14 cellular contexts compared by ENCODE assay signal in the genomic region with DNA sequence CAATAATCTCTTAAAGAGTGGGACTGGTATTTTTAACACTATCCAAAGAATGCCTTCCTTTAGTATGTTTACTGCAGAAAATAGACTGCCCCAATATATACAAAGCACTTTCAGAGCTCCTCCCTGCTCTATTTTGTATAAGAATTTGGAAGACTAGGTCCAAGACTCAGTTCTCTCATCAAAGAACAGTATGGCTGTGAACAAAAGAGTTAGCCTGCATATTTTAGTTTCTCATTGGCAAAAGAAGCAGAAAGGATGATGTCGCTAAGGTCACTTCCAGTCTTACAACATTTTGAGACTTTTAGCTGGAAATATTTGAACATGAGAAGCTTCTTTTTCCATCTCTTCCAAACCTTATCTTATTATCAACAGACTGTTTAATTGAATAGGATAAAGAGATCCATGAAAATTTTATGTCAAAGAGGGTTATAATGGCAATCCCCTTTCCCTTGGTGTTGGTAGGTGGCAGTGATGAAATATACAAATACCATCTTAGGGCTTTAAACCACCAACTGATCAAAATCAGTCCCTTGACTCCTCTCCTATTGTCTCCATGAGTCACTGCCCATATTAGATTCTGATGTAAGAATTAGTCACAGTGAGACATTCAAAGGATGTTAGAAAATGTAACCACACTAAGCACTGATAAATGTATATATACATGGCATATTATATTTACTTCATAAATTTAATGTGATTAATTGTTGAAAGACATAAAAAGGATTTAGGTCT.
DNase-seq lines count a peak whose midpoint lies in the region; ATAC-seq and TF ChIP-seq lines count a peak whose summit lies in the region.
"Had no signal": no experiment of that assay in that cellular context is flagged by ENCODE, and none has a peak within 500 bp of the region (broad histone marks: within the 10 kb centered on the region; RNA-seq: fewer than 3 reads in every experiment).

No MANE protein-coding gene starts in this region.

- H3K4me1 ChIP-seq in neural progenitor cell, result no peaks in the 10 kb centered on the region
- H3K4me1 ChIP-seq in BE2C, result no peaks in the 10 kb centered on the region

- no peak for TF ChIP-seq POLR2A in NB4 (IDR thresholded peaks at IDR 0.05; ENCODE audit: extremely low read depth, insufficient read length)

- H3K27me3 Mint-ChIP-seq in neural progenitor cell (ENCODE audit: insufficient read depth, low read depth), result peaks cover 2% of the 10 kb centered on the region
- H3K27me3 Mint-ChIP-seq: activated T-cell treated with anti-CD3 and anti-CD28 coated beads, Interleukin-2, amount 50 U/mL, for 24 hours; dendritic cell treated with granulocyte-macrophage colony-stimulating factor and Interleukin-4, amounts not matched to agents 40 ng/mL and 50 ng/mL, for 4 days had no signal

- H3K4me2 ChIP-seq in neural progenitor cell, result no peak overlapping the region

- H3K36me3 ChIP-seq in neural progenitor cell (no peaks in the 10 kb centered on the region), BE2C (no peaks in the 10 kb centered on the region)

- no peak overlapping the region for H3K4me3 ChIP-seq in NB4 (ENCODE audit: low read depth, low read length)
- H3K4me3 ChIP-seq in cardiac fibroblast (replicated peaks in 1 of 2; ENCODE audit: low read depth in 2 of 2, low read length in 2 of 2), result no peak overlapping the region
- H3K4me3 ChIP-seq in neural progenitor cell, result no peak overlapping the region
- no peak overlapping the region for H3K4me3 ChIP-seq in BE2C (ENCODE audit: low read depth, low read length)

- H3K36me3 Mint-ChIP-seq in neural progenitor cell, result peaks cover 2% of the 10 kb centered on the region

- no peak for ATAC-seq in HG03342 (IDR thresholded peaks at IDR 0.05; ENCODE audit: unreplicated experiment)
- no peak for ATAC-seq in GM21717 (IDR thresholded peaks at IDR 0.05; ENCODE audit: unreplicated experiment)
- ATAC-seq in GM19452 (IDR thresholded peaks at IDR 0.05; ENCODE audit: unreplicated experiment), result no peak

- no peaks in the 10 kb centered on the region for H3F3A ChIP-seq in neural progenitor cell (ENCODE audit: low read depth)

- H4K20me1 ChIP-seq in neural progenitor cell (ENCODE audit: low read depth), result no peaks in the 10 kb centered on the region

- no peaks in the 10 kb centered on the region for H3K9me3 ChIP-seq in neural progenitor cell (ENCODE audit: low read depth)
- no peaks in the 10 kb centered on the region for H3K9me3 ChIP-seq in BE2C

- H3K4me3 Mint-ChIP-seq in neural progenitor cell, result no peak overlapping the region
- H3K4me3 Mint-ChIP-seq: activated T-cell treated with anti-CD3 and anti-CD28 coated beads, Interleukin-2, amount 50 U/mL, for 24 hours; dendritic cell treated with granulocyte-macrophage colony-stimulating factor and Interleukin-4, amounts not matched to agents 40 ng/mL and 50 ng/mL, for 4 days; nephron progenitor cell had no signal

- peak overlapping the region; percentile 31 for H2AFZ ChIP-seq in neural progenitor cell (replicated peaks)

- H3K27me3 ChIP-seq in neural progenitor cell, result no peaks in the 10 kb centered on the region
- no peaks in the 10 kb centered on the region for H3K27me3 ChIP-seq in BE2C

- peak; percentile 37 for DNase-seq in Caki2 (ENCODE audit: low read depth)
- peak; percentile 29 for DNase-seq in NB4 (ENCODE audit: low read depth)
- peak; percentile 74 to 95 for DNase-seq in cardiac fibroblast (ENCODE audit: low read depth in 2 of 2)
- no peak for DNase-seq in neural progenitor cell (ENCODE audit: low spot score)
- no peak for DNase-seq in BE2C
- DNase-seq: activated T-cell treated with anti-CD3 and anti-CD28 coated beads, Interleukin-2, amount 50 U/mL, for 24 hours; DMS79 treated with DMSO at 0.1 percent for 48 hours; NCI-H1694 treated with DMSO at 0.1 percent for 48 hours; nephron progenitor cell; stimulated activated CD4-positive, alpha-beta T cell treated with anti-CD3 and anti-CD28 coated beads, Interleukin-4, amount 100 ng/mL, for 4 hours had no signal

- peaks cover 2% of the 10 kb centered on the region for H3K9me3 Mint-ChIP-seq in neural progenitor cell
- H3K9me3 Mint-ChIP-seq: activated T-cell treated with anti-CD3 and anti-CD28 coated beads, Interleukin-2, amount 50 U/mL, for 24 hours; dendritic cell treated with granulocyte-macrophage colony-stimulating factor and Interleukin-4, amounts not matched to agents 40 ng/mL and 50 ng/mL, for 4 days; nephron progenitor cell had no signal

- peaks cover 17% of the 10 kb centered on the region for H3K4me1 Mint-ChIP-seq in neural progenitor cell
- H3K4me1 Mint-ChIP-seq: nephron progenitor cell had no signal

- no peak overlapping the region for H3K9ac ChIP-seq in neural progenitor cell

- no peak overlapping the region for H3K27ac ChIP-seq in neural progenitor cell

- in situ Hi-C loops in Caki2 (cut with HindIII; ENCODE audit: low pct_unique_long_range_greater_than_20kb, low sequenced_read_pairs), result no loop called here

- H3K79me2 ChIP-seq in neural progenitor cell (ENCODE audit: low read depth), result no peaks in the 10 kb centered on the region

- TF ChIP-seq CTCF in NB4 (IDR thresholded peaks at IDR 0.05; ENCODE audit: low read depth, low read length), result no peak
- no peak for TF ChIP-seq CTCF in cardiac fibroblast (IDR thresholded peaks at IDR 0.05; ENCODE audit: low read depth, low read length)
- TF ChIP-seq CTCF in neural progenitor cell (IDR thresholded peaks at IDR 0.05), result no peak
- no peak for TF ChIP-seq CTCF in BE2C (IDR thresholded peaks at IDR 0.05; ENCODE audit: low read depth, low read length)

- H3K27ac Mint-ChIP-seq in neural progenitor cell, result peak overlapping the region; percentile 67
- H3K27ac Mint-ChIP-seq: activated T-cell treated with anti-CD3 and anti-CD28 coated beads, Interleukin-2, amount 50 U/mL, for 24 hours; dendritic cell treated with granulocyte-macrophage colony-stimulating factor and Interleukin-4, amounts not matched to agents 40 ng/mL and 50 ng/mL, for 4 days; nephron progenitor cell had no signal

Comparison
In these comparisons a context has a peak if more than half of its experiments do, and no peak if none do; other contexts are left out.
1. DNase-seq: peak in Caki2 (single experiment), NB4 (single experiment) and cardiac fibroblast (2 of 2); none in neural progenitor cell (single experiment) and BE2C (single experiment).